1 cellular context compared by ENCODE assay signal in genomic region chr22:22168941-22169867, GRCh38.
TF ChIP-seq lines count a peak whose summit lies in the region.

No MANE protein-coding gene starts in this region.

TF ChIP-seq in K562, 482 proteins besides CTCF, POLR2A, EP300 and RAD21 (continued from another document and continues in another):
- TF ChIP-seq, protein P1, sequence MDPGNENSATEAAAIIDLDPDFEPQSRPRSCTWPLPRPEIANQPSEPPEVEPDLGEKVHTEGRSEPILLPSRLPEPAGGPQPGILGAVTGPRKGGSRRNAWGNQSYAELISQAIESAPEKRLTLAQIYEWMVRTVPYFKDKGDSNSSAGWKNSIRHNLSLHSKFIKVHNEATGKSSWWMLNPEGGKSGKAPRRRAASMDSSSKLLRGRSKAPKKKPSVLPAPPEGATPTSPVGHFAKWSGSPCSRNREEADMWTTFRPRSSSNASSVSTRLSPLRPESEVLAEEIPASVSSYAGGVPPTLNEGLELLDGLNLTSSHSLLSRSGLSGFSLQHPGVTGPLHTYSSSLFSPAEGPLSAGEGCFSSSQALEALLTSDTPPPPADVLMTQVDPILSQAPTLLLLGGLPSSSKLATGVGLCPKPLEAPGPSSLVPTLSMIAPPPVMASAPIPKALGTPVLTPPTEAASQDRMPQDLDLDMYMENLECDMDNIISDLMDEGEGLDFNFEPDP (CRISPR knock-in tag; IDR thresholded peaks at IDR 0.05), result no peak
- TF ChIP-seq, protein P2, sequence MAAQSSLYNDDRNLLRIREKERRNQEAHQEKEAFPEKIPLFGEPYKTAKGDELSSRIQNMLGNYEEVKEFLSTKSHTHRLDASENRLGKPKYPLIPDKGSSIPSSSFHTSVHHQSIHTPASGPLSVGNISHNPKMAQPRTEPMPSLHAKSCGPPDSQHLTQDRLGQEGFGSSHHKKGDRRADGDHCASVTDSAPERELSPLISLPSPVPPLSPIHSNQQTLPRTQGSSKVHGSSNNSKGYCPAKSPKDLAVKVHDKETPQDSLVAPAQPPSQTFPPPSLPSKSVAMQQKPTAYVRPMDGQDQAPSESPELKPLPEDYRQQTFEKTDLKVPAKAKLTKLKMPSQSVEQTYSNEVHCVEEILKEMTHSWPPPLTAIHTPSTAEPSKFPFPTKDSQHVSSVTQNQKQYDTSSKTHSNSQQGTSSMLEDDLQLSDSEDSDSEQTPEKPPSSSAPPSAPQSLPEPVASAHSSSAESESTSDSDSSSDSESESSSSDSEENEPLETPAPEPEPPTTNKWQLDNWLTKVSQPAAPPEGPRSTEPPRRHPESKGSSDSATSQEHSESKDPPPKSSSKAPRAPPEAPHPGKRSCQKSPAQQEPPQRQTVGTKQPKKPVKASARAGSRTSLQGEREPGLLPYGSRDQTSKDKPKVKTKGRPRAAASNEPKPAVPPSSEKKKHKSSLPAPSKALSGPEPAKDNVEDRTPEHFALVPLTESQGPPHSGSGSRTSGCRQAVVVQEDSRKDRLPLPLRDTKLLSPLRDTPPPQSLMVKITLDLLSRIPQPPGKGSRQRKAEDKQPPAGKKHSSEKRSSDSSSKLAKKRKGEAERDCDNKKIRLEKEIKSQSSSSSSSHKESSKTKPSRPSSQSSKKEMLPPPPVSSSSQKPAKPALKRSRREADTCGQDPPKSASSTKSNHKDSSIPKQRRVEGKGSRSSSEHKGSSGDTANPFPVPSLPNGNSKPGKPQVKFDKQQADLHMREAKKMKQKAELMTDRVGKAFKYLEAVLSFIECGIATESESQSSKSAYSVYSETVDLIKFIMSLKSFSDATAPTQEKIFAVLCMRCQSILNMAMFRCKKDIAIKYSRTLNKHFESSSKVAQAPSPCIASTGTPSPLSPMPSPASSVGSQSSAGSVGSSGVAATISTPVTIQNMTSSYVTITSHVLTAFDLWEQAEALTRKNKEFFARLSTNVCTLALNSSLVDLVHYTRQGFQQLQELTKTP (IDR thresholded peaks at IDR 0.05; ENCODE audit: low read depth in 1 of 2, partially characterized antibody in 2 of 2), result no peak
- no peak for TF ChIP-seq RBM22 (IDR thresholded peaks at IDR 0.05; ENCODE audit: low read depth, low read length, poor library complexity, severe bottlenecking)
- 0 out of 2 replicates have a peak, but pooled peaks have one; percentile 30 for TF ChIP-seq FOXJ2 (tag; IDR thresholded peaks at IDR 0.05)
- TF ChIP-seq TSC22D4 (tag; IDR thresholded peaks at IDR 0.05), result no peak
- no peak for TF ChIP-seq GATA2 (CRISPR knock-in tag; IDR thresholded peaks at IDR 0.05)
- TF ChIP-seq MCM2 (IDR thresholded peaks at IDR 0.05; ENCODE audit: low read depth), result no peak
- no peak for TF ChIP-seq ZNF589 (CRISPR knock-in tag; IDR thresholded peaks at IDR 0.05; ENCODE audit: low read depth)
- TF ChIP-seq SRSF3 (IDR thresholded peaks at IDR 0.05; ENCODE audit: insufficient read depth, low read length), result no peak
- no peak for TF ChIP-seq HNRNPUL1 (IDR thresholded peaks at IDR 0.05; ENCODE audit: low read length)
- TF ChIP-seq CEBPG (CRISPR knock-in tag; IDR thresholded peaks at IDR 0.05), result 0 out of 2 replicates have a peak, but pooled peaks have one; percentile 15
- peak; percentile 73 to 98 for TF ChIP-seq CEBPG (tag; conservative IDR thresholded peaks at IDR 0.05 in 1 of 2, IDR thresholded peaks at IDR 0.05 in 1 of 2)
- peak; percentile 13; the same call in 1 of the 2 replicates for TF ChIP-seq RFX5 (IDR thresholded peaks at IDR 0.05; ENCODE audit: low read depth, low read length)
- peak; percentile 73; the same call in 1 of the 2 replicates for TF ChIP-seq ZFP30 (CRISPR knock-in tag; IDR thresholded peaks at IDR 0.05; ENCODE audit: borderline replicate concordance)
- TF ChIP-seq ZNF12 (CRISPR knock-in tag; IDR thresholded peaks at IDR 0.05), result no peak
- no peak for TF ChIP-seq HIVEP1 (CRISPR knock-in tag; IDR thresholded peaks at IDR 0.05)
- TF ChIP-seq SMARCB1 (IDR thresholded peaks at IDR 0.05; ENCODE audit: insufficient read length, low read depth), result no peak
- TF ChIP-seq, protein P3, sequence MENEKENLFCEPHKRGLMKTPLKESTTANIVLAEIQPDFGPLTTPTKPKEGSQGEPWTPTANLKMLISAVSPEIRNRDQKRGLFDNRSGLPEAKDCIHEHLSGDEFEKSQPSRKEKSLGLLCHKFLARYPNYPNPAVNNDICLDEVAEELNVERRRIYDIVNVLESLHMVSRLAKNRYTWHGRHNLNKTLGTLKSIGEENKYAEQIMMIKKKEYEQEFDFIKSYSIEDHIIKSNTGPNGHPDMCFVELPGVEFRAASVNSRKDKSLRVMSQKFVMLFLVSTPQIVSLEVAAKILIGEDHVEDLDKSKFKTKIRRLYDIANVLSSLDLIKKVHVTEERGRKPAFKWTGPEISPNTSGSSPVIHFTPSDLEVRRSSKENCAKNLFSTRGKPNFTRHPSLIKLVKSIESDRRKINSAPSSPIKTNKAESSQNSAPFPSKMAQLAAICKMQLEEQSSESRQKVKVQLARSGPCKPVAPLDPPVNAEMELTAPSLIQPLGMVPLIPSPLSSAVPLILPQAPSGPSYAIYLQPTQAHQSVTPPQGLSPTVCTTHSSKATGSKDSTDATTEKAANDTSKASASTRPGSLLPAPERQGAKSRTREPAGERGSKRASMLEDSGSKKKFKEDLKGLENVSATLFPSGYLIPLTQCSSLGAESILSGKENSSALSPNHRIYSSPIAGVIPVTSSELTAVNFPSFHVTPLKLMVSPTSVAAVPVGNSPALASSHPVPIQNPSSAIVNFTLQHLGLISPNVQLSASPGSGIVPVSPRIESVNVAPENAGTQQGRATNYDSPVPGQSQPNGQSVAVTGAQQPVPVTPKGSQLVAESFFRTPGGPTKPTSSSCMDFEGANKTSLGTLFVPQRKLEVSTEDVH (IDR thresholded peaks at IDR 0.05; ENCODE audit: low read depth, partially characterized antibody), result no peak
- no peak for TF ChIP-seq FOXK2 (conservative IDR thresholded peaks at IDR 0.05 in 1 of 2, IDR thresholded peaks at IDR 0.05 in 1 of 2; ENCODE audit: low read depth in 2 of 2)
- no peak; the same call in 1 of the 2 replicates for TF ChIP-seq PYGO2 (tag; IDR thresholded peaks at IDR 0.05)
- TF ChIP-seq ATF2 (CRISPR knock-in tag; IDR thresholded peaks at IDR 0.05), result no peak
- TF ChIP-seq ZNF263 (CRISPR knock-in tag; IDR thresholded peaks at IDR 0.05; ENCODE audit: borderline replicate concordance), result no peak
- TF ChIP-seq SMARCC2 (IDR thresholded peaks at IDR 0.05; ENCODE audit: low read depth), result no peak
- no peak for TF ChIP-seq STAG1 (CRISPR knock-in tag; IDR thresholded peaks at IDR 0.05; ENCODE audit: borderline replicate concordance)
- TF ChIP-seq ZNF778 (CRISPR knock-in tag; IDR thresholded peaks at IDR 0.05), result 0 out of 2 replicates have a peak, but pooled peaks have one; percentile 41
- TF ChIP-seq E2F4 (CRISPR knock-in tag; IDR thresholded peaks at IDR 0.05; ENCODE audit: low read depth), result no peak
- no peak for TF ChIP-seq CBX1 (IDR thresholded peaks at IDR 0.05; ENCODE audit: low read depth)
- no peak for TF ChIP-seq CUX1 (CRISPR knock-in tag; IDR thresholded peaks at IDR 0.05)
- no peak for TF ChIP-seq ZC3H8 (IDR thresholded peaks at IDR 0.05)
- TF ChIP-seq FOXJ3 (CRISPR knock-in tag; IDR thresholded peaks at IDR 0.05), result 0 out of 2 replicates have a peak, but pooled peaks have one; percentile 5
- TF ChIP-seq RNF2 (IDR thresholded peaks at IDR 0.05), result no peak
- peak in 1 of 2 experiments; percentile 60; a peak in 1 of 4 replicates for TF ChIP-seq FOXA3 (CRISPR knock-in tag; conservative IDR thresholded peaks at IDR 0.05 in 1 of 2, IDR thresholded peaks at IDR 0.05 in 1 of 2)
- no peak for TF ChIP-seq ELK1 (CRISPR knock-in tag; IDR thresholded peaks at IDR 0.05)
- TF ChIP-seq, protein P4, sequence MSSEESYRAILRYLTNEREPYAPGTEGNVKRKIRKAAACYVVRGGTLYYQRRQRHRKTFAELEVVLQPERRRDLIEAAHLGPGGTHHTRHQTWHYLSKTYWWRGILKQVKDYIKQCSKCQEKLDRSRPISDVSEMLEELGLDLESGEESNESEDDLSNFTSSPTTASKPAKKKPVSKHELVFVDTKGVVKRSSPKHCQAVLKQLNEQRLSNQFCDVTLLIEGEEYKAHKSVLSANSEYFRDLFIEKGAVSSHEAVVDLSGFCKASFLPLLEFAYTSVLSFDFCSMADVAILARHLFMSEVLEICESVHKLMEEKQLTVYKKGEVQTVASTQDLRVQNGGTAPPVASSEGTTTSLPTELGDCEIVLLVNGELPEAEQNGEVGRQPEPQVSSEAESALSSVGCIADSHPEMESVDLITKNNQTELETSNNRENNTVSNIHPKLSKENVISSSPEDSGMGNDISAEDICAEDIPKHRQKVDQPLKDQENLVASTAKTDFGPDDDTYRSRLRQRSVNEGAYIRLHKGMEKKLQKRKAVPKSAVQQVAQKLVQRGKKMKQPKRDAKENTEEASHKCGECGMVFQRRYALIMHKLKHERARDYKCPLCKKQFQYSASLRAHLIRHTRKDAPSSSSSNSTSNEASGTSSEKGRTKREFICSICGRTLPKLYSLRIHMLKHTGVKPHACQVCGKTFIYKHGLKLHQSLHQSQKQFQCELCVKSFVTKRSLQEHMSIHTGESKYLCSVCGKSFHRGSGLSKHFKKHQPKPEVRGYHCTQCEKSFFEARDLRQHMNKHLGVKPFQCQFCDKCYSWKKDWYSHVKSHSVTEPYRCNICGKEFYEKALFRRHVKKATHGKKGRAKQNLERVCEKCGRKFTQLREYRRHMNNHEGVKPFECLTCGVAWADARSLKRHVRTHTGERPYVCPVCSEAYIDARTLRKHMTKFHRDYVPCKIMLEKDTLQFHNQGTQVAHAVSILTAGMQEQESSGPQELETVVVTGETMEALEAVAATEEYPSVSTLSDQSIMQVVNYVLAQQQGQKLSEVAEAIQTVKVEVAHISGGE (CRISPR knock-in tag; IDR thresholded peaks at IDR 0.05), result peak in 1 of 3 experiments; percentile 44; a peak in 1 of 6 replicates
- no peak for TF ChIP-seq ZNF586 (CRISPR knock-in tag; conservative IDR thresholded peaks at IDR 0.05)
- TF ChIP-seq SRSF9 (IDR thresholded peaks at IDR 0.05; ENCODE audit: borderline replicate concordance, low read depth, low read length), result no peak
- TF ChIP-seq, protein P5, sequence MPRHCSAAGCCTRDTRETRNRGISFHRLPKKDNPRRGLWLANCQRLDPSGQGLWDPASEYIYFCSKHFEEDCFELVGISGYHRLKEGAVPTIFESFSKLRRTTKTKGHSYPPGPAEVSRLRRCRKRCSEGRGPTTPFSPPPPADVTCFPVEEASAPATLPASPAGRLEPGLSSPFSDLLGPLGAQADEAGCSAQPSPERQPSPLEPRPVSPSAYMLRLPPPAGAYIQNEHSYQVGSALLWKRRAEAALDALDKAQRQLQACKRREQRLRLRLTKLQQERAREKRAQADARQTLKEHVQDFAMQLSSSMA (CRISPR knock-in tag; IDR thresholded peaks at IDR 0.05), result no peak
- TF ChIP-seq KLF6 (CRISPR knock-in tag; IDR thresholded peaks at IDR 0.05; ENCODE audit: borderline replicate concordance), result no peak
- no peak for TF ChIP-seq HDAC6 (IDR thresholded peaks at IDR 0.05; ENCODE audit: low read depth, low read length)
